Comparison of ENCODE assay signal across 1 cellular context in the genomic region with DNA sequence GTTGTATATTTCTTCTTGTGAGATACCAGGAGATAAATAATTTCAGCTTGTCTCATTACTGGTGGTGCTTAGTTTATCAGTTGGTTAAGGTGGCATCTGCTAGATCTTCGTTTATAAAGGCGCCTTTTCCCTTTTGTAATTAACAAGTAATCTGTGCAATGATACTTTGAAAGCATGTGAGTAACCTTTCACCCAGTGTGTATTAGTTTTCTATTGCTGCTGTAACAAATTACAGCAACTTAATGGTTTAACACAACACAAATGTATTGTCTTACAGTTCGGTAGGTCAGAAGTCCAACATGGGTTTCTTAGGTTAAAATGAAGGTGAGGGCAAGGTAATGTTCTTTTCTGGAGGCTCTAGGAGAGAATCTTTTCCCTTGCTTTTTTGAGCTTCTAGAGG.
A peak's percentile ranks its signal among the peaks of the same experiment; 100 is the strongest.
TF ChIP-seq lines count a peak whose summit lies in the region.

No MANE protein-coding gene starts in this region.

TF ChIP-seq in K562, 482 proteins besides CTCF, POLR2A, EP300 and RAD21:
- no peak for TF ChIP-seq POLR2B (IDR thresholded peaks at IDR 0.05; ENCODE audit: low read depth, partially characterized antibody)
- no peak for TF ChIP-seq ZBTB1 (CRISPR knock-in tag; IDR thresholded peaks at IDR 0.05; ENCODE audit: borderline replicate concordance, low read depth)
- TF ChIP-seq EHMT2 (IDR thresholded peaks at IDR 0.05): no peak
- no peak for TF ChIP-seq RBFOX2 (IDR thresholded peaks at IDR 0.05; ENCODE audit: low read depth, low read length)
- TF ChIP-seq, protein P1, sequence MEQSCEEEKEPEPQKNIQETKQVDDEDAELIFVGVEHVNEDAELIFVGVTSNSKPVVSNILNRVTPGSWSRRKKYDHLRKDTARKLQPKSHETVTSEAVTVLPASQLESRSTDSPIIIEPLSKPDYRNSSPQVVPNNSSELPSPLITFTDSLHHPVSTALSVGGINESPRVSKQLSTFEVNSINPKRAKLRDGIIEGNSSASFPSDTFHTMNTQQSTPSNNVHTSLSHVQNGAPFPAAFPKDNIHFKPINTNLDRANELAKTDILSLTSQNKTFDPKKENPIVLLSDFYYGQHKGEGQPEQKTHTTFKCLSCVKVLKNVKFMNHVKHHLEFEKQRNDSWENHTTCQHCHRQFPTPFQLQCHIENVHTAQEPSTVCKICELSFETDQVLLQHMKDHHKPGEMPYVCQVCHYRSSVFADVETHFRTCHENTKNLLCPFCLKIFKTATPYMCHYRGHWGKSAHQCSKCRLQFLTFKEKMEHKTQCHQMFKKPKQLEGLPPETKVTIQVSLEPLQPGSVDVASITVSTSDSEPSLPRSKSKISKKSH (CRISPR knock-in tag; IDR thresholded peaks at IDR 0.05): no peak
- peak; percentile 46; the same call in 1 of the 2 replicates for TF ChIP-seq ZNF12 (CRISPR knock-in tag; IDR thresholded peaks at IDR 0.05)
